ENCODE assay signal across 29 cellular contexts in the genomic region with DNA sequence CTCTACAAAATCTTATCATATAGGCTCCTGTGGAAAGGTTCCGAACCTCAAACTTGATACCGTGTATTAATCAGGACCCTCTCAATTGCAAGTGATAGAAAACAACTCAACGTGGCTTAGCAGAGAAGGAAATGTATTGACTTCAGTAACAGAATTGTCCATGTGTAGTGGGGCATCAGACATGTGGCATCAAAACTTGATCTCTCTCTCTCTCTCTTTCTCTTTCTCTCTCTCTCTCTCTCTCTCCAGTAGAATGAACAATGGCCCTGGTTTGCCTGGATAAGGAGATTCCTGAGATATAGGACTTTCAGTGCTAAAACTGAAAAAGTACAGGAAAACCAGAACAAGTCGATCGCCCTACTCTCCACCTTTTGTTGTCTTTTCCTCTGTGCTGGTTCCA.
"Had no signal": no experiment of that assay in that cellular context is flagged by ENCODE, and none has a peak within 500 bp of the region (broad histone marks: within the 10 kb centered on the region; RNA-seq: fewer than 3 reads in every experiment).

No MANE protein-coding gene starts in this region.

- FAIRE-seq: colon, endometrium, endothelial cell of umbilical vein, frontal cortex had no signal

- H3K4me3 ChIP-seq: colonic mucosa, coronary artery, dorsolateral prefrontal cortex, esophagus muscularis mucosa, esophagus squamous epithelium, gastrocnemius medialis, gastroesophageal sphincter, heart left ventricle, heart right ventricle had no signal

- H3K4me3 Mint-ChIP-seq: dendritic cell treated with granulocyte-macrophage colony-stimulating factor and Interleukin-4, amounts not matched to agents 40 ng/mL and 50 ng/mL, for 4 days; effector memory CD8-positive, alpha-beta T cell; endodermal cell had no signal

- H3K4me1 Mint-ChIP-seq: endodermal cell had no signal

- H3K36me3 ChIP-seq: colonic mucosa, esophagus muscularis mucosa, esophagus squamous epithelium, gastrocnemius medialis, gastroesophageal sphincter, heart left ventricle, heart right ventricle had no signal

- ATAC-seq: effector memory CD8-positive, alpha-beta T cell; esophagus mucosa; foreskin keratinocyte; gastrocnemius medialis; gastroesophageal sphincter; heart left ventricle; heart right ventricle had no signal

- H3K27me3 Mint-ChIP-seq: dendritic cell treated with granulocyte-macrophage colony-stimulating factor and Interleukin-4, amounts not matched to agents 40 ng/mL and 50 ng/mL, for 4 days had no signal

- H3K4me1 ChIP-seq: colonic mucosa, esophagus muscularis mucosa, esophagus squamous epithelium, foreskin keratinocyte, gastrocnemius medialis, gastroesophageal sphincter, heart right ventricle had no signal

- DNase-seq: colonic mucosa; cortex of kidney; dermis blood vessel endothelial cell; dorsolateral prefrontal cortex; effector CD4-positive, alpha-beta T cell; effector CD8-positive, alpha-beta T cell; effector memory CD4-positive, alpha-beta T cell; effector memory CD8-positive, alpha-beta T cell; endodermal cell; erythroblast; esophagus squamous epithelium; foreskin fibroblast; foreskin keratinocyte; foreskin melanocyte; gastrocnemius medialis; glutamatergic neuron; head of caudate nucleus; heart left ventricle; heart right ventricle had no signal

- H3K27ac Mint-ChIP-seq: dendritic cell treated with granulocyte-macrophage colony-stimulating factor and Interleukin-4, amounts not matched to agents 40 ng/mL and 50 ng/mL, for 4 days; effector memory CD8-positive, alpha-beta T cell; endodermal cell had no signal

- H3K9me3 Mint-ChIP-seq: dendritic cell treated with granulocyte-macrophage colony-stimulating factor and Interleukin-4, amounts not matched to agents 40 ng/mL and 50 ng/mL, for 4 days; effector memory CD8-positive, alpha-beta T cell; endodermal cell had no signal

- H3K9me3 ChIP-seq: colonic mucosa, esophagus muscularis mucosa, esophagus squamous epithelium, gastrocnemius medialis, gastroesophageal sphincter, heart left ventricle, heart right ventricle had no signal

- H3K27me3 ChIP-seq: colonic mucosa, esophagus muscularis mucosa, gastrocnemius medialis had no signal

- H3K27ac ChIP-seq: colonic mucosa, coronary artery, dorsolateral prefrontal cortex, epithelial cell of prostate, esophagus muscularis mucosa, esophagus squamous epithelium, foreskin keratinocyte, gastrocnemius medialis, gastroesophageal sphincter, heart left ventricle, heart right ventricle had no signal
